ENCODE assay signal across 17 cellular contexts in the genomic region with DNA sequence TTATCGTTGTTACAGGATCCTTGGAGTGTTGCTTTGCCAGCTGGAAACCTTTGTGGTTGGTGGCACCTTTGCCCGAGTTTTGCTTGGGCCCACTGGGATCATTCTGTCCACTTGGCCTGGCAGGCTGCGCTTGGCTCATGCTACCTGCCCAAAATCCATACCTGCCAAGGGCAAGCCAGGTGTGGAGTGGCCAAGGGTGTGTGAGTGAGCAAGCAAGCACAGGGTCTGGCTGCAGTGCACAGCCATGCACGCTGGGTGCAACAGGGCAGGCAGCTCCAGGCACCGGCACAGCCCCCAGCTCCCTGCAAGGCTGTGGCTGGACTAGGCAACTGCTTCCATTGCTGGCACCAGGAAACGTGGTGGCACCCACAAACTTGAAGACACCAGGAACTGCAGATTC.
DNase-seq lines count a peak whose midpoint lies in the region; ATAC-seq, FAIRE-seq and TF ChIP-seq lines count a peak whose summit lies in the region.
"Had no signal": no experiment of that assay in that cellular context is flagged by ENCODE, and none has a peak within 500 bp of the region (broad histone marks: within the 10 kb centered on the region; RNA-seq: fewer than 3 reads in every experiment).

No MANE protein-coding gene starts in this region.

- H3K9me3 Mint-ChIP-seq in stimulated activated naive CD8-positive, alpha-beta T cell treated with anti-CD3 and anti-CD28 coated beads, Interleukin-15, amount 100 ng/mL, for 72 hours: no peaks in the 10 kb centered on the region
- H3K9me3 Mint-ChIP-seq: CD4-positive, CD25-positive, alpha-beta regulatory T cell had no signal

- no peak overlapping the region for H2BK120ac ChIP-seq in neuronal stem cell (ENCODE audit: low read depth, low read length)

- peak overlapping the region; percentile 31 for H2BK12ac ChIP-seq in neuronal stem cell (ENCODE audit: low read length)

- intact Hi-C loops in HepG2 (cut with micrococcal nuclease; ENCODE audit: unreplicated experiment): no loop called here

- no peaks in the 10 kb centered on the region for H4K20me1 ChIP-seq in HepG2 (ENCODE audit: insufficient read depth, low read length)
- H4K20me1 ChIP-seq: BLaER1 treated with 17β-estradiol and CSF1 and Interleukin-3, amounts not matched to agents 10 nM and 100 nM had no signal

- TF ChIP-seq EP300 in HepG2 (IDR thresholded peaks at IDR 0.05; ENCODE audit: low read depth in 2 of 2, low read length in 2 of 2) (no peak), HepG2 (CRISPR knock-in tag; IDR thresholded peaks at IDR 0.05; ENCODE audit: borderline replicate concordance) (no peak)

- H3K79me1 ChIP-seq in neuronal stem cell (ENCODE audit: low read depth, low read length): peaks cover 2% of the 10 kb centered on the region

- BruUV-seq in HepG2 (replicated peaks; lab: Mats Ljungman, UMichigan): no TSS peak

- H3K14ac ChIP-seq in neuronal stem cell (ENCODE audit: low read length): peak overlapping the region; percentile 71

- H3K79me2 ChIP-seq in HepG2 (ENCODE audit: insufficient read depth, low read length): no peaks in the 10 kb centered on the region

- H4K8ac ChIP-seq in neuronal stem cell (ENCODE audit: low read depth, low read length): peak overlapping the region; percentile 92

- no peak overlapping the region for H4K91ac ChIP-seq in neuronal stem cell (ENCODE audit: low read depth, low read length, poor library complexity)

- CTCF ChIA-PET in HepG2 (lab: Yijun Ruan, JAX; ENCODE audit: low intra/inter-chr PET ratio, low total read pairs): no interaction called here

- H3K9me3 ChIP-seq in HepG2 (ENCODE audit: low read length): no peaks in the 10 kb centered on the region
- peaks cover 4 to 15% of the 10 kb centered on the region in 2 donors for H3K9me3 ChIP-seq in neuronal stem cell (replicated peaks in 1 of 2; ENCODE audit: control insufficient read depth in 2 of 2, insufficient read depth in 1 of 2, low read depth in 1 of 2, low read length in 2 of 2)

- H3K4me3 Mint-ChIP-seq in stimulated activated naive CD8-positive, alpha-beta T cell treated with anti-CD3 and anti-CD28 coated beads, Interleukin-15, amount 100 ng/mL, for 72 hours: no peak overlapping the region
- H3K4me3 Mint-ChIP-seq: CD4-positive, CD25-positive, alpha-beta regulatory T cell had no signal

- H3K9ac ChIP-seq in HepG2 (ENCODE audit: insufficient read depth, low read depth, low read length): no peak overlapping the region
- no peak overlapping the region for H3K9ac ChIP-seq in neuronal stem cell (ENCODE audit: low read depth, low read length, poor library complexity)
- H3K9ac ChIP-seq: BLaER1 treated with 17β-estradiol and CSF1 and Interleukin-3, amounts not matched to agents 10 nM and 100 nM; GM23248 had no signal

- no peak for TF ChIP-seq RAD21 in HepG2 (CRISPR knock-in tag; IDR thresholded peaks at IDR 0.05)

- in situ Hi-C loops in HepG2 (cut with HindIII; ENCODE audit: extremely low pct_ligation_motif_present, low pct_unique_long_range_greater_than_20kb): loop anchor here (25.0 kb wide), 1 partner anchor 422 kb away; the partner anchor contains the start of gene ARL4A

- WGBS in HepG2 (ENCODE audit: low lambda C conversion rate): 48% methylated on average over 3 of the region's 6 CpGs
- WGBS in neuronal stem cell (ENCODE audit: extremely low coverage in 2 of 2, insufficient read length in 2 of 2, insufficient replicate concordance in 1 of 2), 2 donors: no CpG with 5 or more reads among the region's 6 CpGs

- H3K4me3 ChIP-seq in HepG2 (replicated peaks in 1 of 3; ENCODE audit: insufficient read depth in 1 of 3, low read depth in 2 of 3, low read length in 3 of 3) (no peak overlapping the region), neuronal stem cell (ENCODE audit: low read length in 2 of 2) (no peak overlapping the region)
- H3K4me3 ChIP-seq: BLaER1 treated with 17β-estradiol and CSF1 and Interleukin-3, amounts not matched to agents 10 nM and 100 nM; GM12878; GM23248 had no signal

- FAIRE-seq in HepG2 (lab: Jason Lieb, UNC): no peak
- FAIRE-seq: GM12878, GM18507, H54, HTR-8/SVneo had no signal

- no peak for TF ChIP-seq CTCF in HepG2 (CRISPR knock-in tag; IDR thresholded peaks at IDR 0.05)

- no peaks in the 10 kb centered on the region for H3K27me3 ChIP-seq in HepG2 (ENCODE audit: control insufficient read depth in 1 of 2, insufficient read depth in 2 of 2, low read length in 2 of 2)
- no peaks in the 10 kb centered on the region for H3K27me3 ChIP-seq in neuronal stem cell (ENCODE audit: control insufficient read depth in 3 of 3, insufficient read depth in 3 of 3, low read depth in 1 of 3, low read length in 3 of 3)
- H3K27me3 ChIP-seq: BLaER1 treated with 17β-estradiol and CSF1 and Interleukin-3, amounts not matched to agents 10 nM and 100 nM had no signal

- TF ChIP-seq POLR2A in HepG2 (IDR thresholded peaks at IDR 0.05; ENCODE audit: insufficient read depth in 1 of 2, low read depth in 2 of 2, low read length in 2 of 2): no peak

- H3K23ac ChIP-seq in neuronal stem cell (ENCODE audit: low read depth, low read length, poor library complexity): peak overlapping the region; percentile 43

- peak; percentile 40 for ATAC-seq in stimulated activated naive CD8-positive, alpha-beta T cell treated with anti-CD3 and anti-CD28 coated beads, Interleukin-15, amount 100 ng/mL, for 72 hours
- no peak for ATAC-seq in stimulated activated naive CD8-positive, alpha-beta T cell treated with anti-CD3 and anti-CD28 coated beads, Interleukin-15, Interleukin-2, amounts not matched to agents 100 U/mL and 50 U/mL, for 24 hours
- peak; percentile 79 for ATAC-seq in HepG2
- ATAC-seq: GM12878, HCT116 had no signal

- H3K27ac ChIP-seq in HepG2 (ENCODE audit: extremely low read length, insufficient read depth, low read length): no peak overlapping the region
- no peak overlapping the region for H3K27ac ChIP-seq in neuronal stem cell (replicated peaks; ENCODE audit: low read length)
- H3K27ac ChIP-seq: BLaER1 treated with 17β-estradiol and CSF1 and Interleukin-3, amounts not matched to agents 10 nM and 100 nM; GM23248 had no signal

- no peak overlapping the region for H2AK5ac ChIP-seq in neuronal stem cell (ENCODE audit: low read depth, low read length)

- H3K27ac Mint-ChIP-seq in stimulated activated naive CD8-positive, alpha-beta T cell treated with anti-CD3 and anti-CD28 coated beads, Interleukin-15, amount 100 ng/mL, for 72 hours: no peak overlapping the region
- H3K27ac Mint-ChIP-seq: CD4-positive, CD25-positive, alpha-beta regulatory T cell had no signal

- peak overlapping the region; percentile 10 for H2BK5ac ChIP-seq in neuronal stem cell (ENCODE audit: low read length)

- POLR2A ChIA-PET in HepG2 (lab: Yijun Ruan, JAX): interaction anchor here (2.1 kb wide), 1 partner anchor 422 kb away, joined by 6 read pairs; the partner anchor contains the start of gene ARL4A

- DNase-seq in stimulated activated naive CD8-positive, alpha-beta T cell treated with anti-CD3 and anti-CD28 coated beads, Interleukin-15, amount 100 ng/mL, for 72 hours: no peak
- DNase-seq in stimulated activated naive CD8-positive, alpha-beta T cell treated with anti-CD3 and anti-CD28 coated beads, Interleukin-15, Interleukin-2, amounts not matched to agents 100 U/mL and 50 U/mL, for 24 hours: no peak
- DNase-seq in HepG2 (ENCODE audit: low spot score): no peak
- no peak for DNase-seq in neuronal stem cell (ENCODE audit: low spot score)
- no peak for DNase-seq in NCI-H146 (lab: John Stamatoyannopoulos, UW)
- no peak for DNase-seq in NCI-H345 treated with DMSO at 0.1 percent for 48 hours (lab: John Stamatoyannopoulos, UW; ENCODE audit: unreplicated experiment)
- DNase-seq in T1000 (lab: John Stamatoyannopoulos, UW): no peak
- no peak for DNase-seq in activated CD8-positive, alpha-beta memory T cell treated with anti-CD3 and anti-CD28 coated beads, Interleukin-2, amount 50 U/mL, for 48 hours
- DNase-seq: ACHN; CD4-positive, CD25-positive, alpha-beta regulatory T cell; GM23248 had no signal

- no peaks in the 10 kb centered on the region for H3K4me1 Mint-ChIP-seq in stimulated activated naive CD8-positive, alpha-beta T cell treated with anti-CD3 and anti-CD28 coated beads, Interleukin-15, amount 100 ng/mL, for 72 hours
- H3K4me1 Mint-ChIP-seq: CD4-positive, CD25-positive, alpha-beta regulatory T cell had no signal

- peak overlapping the region; percentile 76 for H3K4ac ChIP-seq in neuronal stem cell (ENCODE audit: low read length)

- no peak overlapping the region for H2BK15ac ChIP-seq in neuronal stem cell (ENCODE audit: low read length)

- no peaks in the 10 kb centered on the region for H3K27me3 Mint-ChIP-seq in stimulated activated naive CD8-positive, alpha-beta T cell treated with anti-CD3 and anti-CD28 coated beads, Interleukin-15, amount 100 ng/mL, for 72 hours
- H3K27me3 Mint-ChIP-seq: CD4-positive, CD25-positive, alpha-beta regulatory T cell had no signal

- H3K4me1 ChIP-seq in HepG2 (ENCODE audit: insufficient read depth, low read length) (peaks cover 13% of the 10 kb centered on the region), neuronal stem cell (ENCODE audit: control insufficient read depth in 2 of 2, insufficient read depth in 1 of 2, low read depth in 1 of 2, low read length in 2 of 2) (no peaks in the 10 kb centered on the region)

- H2AFZ ChIP-seq in HepG2 (ENCODE audit: low read length) (no peak overlapping the region), neuronal stem cell (ENCODE audit: low read length) (peak overlapping the region; percentile 8)
- H2AFZ ChIP-seq: GM23248 had no signal

- H3K4me2 ChIP-seq in HepG2 (ENCODE audit: low read depth, low read length) (peak overlapping the region; percentile 44; the same call in 1 of the 2 replicates), neuronal stem cell (ENCODE audit: insufficient read depth, low read length, poor library complexity, severe bottlenecking) (no peak overlapping the region)
- H3K4me2 ChIP-seq: BLaER1 treated with 17β-estradiol and CSF1 and Interleukin-3, amounts not matched to agents 10 nM and 100 nM had no signal

- H3K18ac ChIP-seq in neuronal stem cell (ENCODE audit: low read length): peak overlapping the region; percentile 85

- no peaks in the 10 kb centered on the region for H3K36me3 ChIP-seq in HepG2 (replicated peaks in 1 of 2; ENCODE audit: control insufficient read depth in 1 of 2, insufficient read depth in 2 of 2, low read length in 2 of 2)
- no peaks in the 10 kb centered on the region for H3K36me3 ChIP-seq in neuronal stem cell (replicated peaks in 1 of 2; ENCODE audit: control insufficient read depth in 2 of 2, insufficient read depth in 2 of 2, low read length in 2 of 2)
- H3K36me3 ChIP-seq: BLaER1 treated with 17β-estradiol and CSF1 and Interleukin-3, amounts not matched to agents 10 nM and 100 nM had no signal

TF ChIP-seq in HepG2, 621 proteins besides CTCF, POLR2A, EP300 and RAD21 (continues in another document):
- TF ChIP-seq KLF16 (CRISPR knock-in tag; IDR thresholded peaks at IDR 0.05) (no peak), HNRNPL (IDR thresholded peaks at IDR 0.05; ENCODE audit: low read depth, low read length) (no peak), ZNF598 (CRISPR knock-in tag; IDR thresholded peaks at IDR 0.05; ENCODE audit: borderline replicate concordance) (no peak), TARDBP (CRISPR knock-in tag; IDR thresholded peaks at IDR 0.05) (no peak), U2AF2 (IDR thresholded peaks at IDR 0.05; ENCODE audit: low read depth, low read length) (no peak)
